ENCODE assay signal across 11 cellular contexts in the genomic region with DNA sequence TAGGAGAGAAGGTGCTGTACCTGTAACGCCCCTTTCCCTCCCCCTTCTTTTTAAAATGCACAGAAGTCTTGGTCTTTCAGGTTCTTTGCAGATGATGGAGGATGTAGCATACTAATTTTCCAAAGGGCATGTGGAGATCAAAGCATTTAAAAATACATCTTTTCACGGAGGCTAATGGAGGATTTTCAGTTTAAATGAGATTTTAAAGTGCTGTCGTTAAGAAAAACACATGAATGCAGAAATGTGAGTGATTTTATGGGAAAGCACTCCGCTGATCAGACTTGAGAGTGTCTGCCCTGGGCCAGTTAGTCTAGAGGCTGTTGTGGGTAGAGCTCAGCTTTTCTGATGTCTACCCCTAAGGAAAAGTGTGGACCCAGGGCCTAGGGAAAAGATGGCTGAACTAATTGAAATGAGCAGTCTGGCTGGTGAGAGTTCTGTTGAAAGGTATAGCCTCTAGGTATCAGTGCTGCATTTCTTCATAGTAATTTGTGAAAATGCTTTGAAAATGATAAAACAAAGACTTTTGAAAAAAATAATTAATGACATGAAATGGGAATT. TPM values are rescaled to one million over a fixed set of nuclear protein-coding genes. Genes with fewer than 3 reads are reported as not detected.
DNase-seq lines count a peak whose midpoint lies in the region; ATAC-seq and TF ChIP-seq lines count a peak whose summit lies in the region.
"Had no signal": no experiment of that assay in that cellular context is flagged by ENCODE, and none has a peak within 500 bp of the region (broad histone marks: within the 10 kb centered on the region; RNA-seq: fewer than 3 reads in every experiment).

No MANE protein-coding gene starts in this region.

- no peak for TF ChIP-seq RAD21 in HCT116 (IDR thresholded peaks at IDR 0.05; ENCODE audit: low read depth)

- H2AFZ ChIP-seq in HCT116 (ENCODE audit: low read depth, low read length, poor library complexity, severe bottlenecking): no peak overlapping the region

- RAD21 ChIA-PET in HCT116 (lab: Charles Lee; ENCODE audit: low non-redundant PET in 1 of 2, low total read pairs in 2 of 2, uncharacterized antibody in 2 of 2, unreplicated experiment in 2 of 2): no interaction called here

- H3K9me3 Mint-ChIP-seq in WTC11: peaks cover 8% of the 10 kb centered on the region
- H3K9me3 Mint-ChIP-seq in activated CD4-positive, alpha-beta memory T cell treated with anti-CD3 and anti-CD28 coated beads, Interleukin-2, amount 10 ng/mL, durations not matched to agents 7 days and 5 days: no peaks in the 10 kb centered on the region
- H3K9me3 Mint-ChIP-seq: activated naive CD4-positive, alpha-beta T cell treated with anti-CD3 and anti-CD28 coated beads for 36 hours had no signal

- CTCF ChIA-PET in HCT116 (lab: Charles Lee): no interaction called here
- CTCF ChIA-PET in WTC11 (lab: Charles Lee): interaction anchor here (1.4 to 2.6 kb wide), 3 partner anchors 16 to 36 kb away, joined by 3 to 11 read pairs (median 4); no protein-coding TSS in a partner anchor
- CTCF ChIA-PET in activated CD4-positive, alpha-beta memory T cell treated with anti-CD3 and anti-CD28 coated beads, Interleukin-2, amount 10 ng/mL, durations not matched to agents 7 days and 5 days (lab: Charles Lee): no interaction called here

- WGBS in stomach, 5 donors: 73 to 90% (median 77%) methylated on average over 4 of the region's 4 CpGs

- H3K36me3 Mint-ChIP-seq in WTC11: peaks cover 7% of the 10 kb centered on the region
- H3K36me3 Mint-ChIP-seq in activated CD4-positive, alpha-beta memory T cell treated with anti-CD3 and anti-CD28 coated beads, Interleukin-2, amount 10 ng/mL, durations not matched to agents 7 days and 5 days (ENCODE audit: low read depth): no peaks in the 10 kb centered on the region

- TF ChIP-seq POLR2A in HCT116 (IDR thresholded peaks at IDR 0.05; ENCODE audit: borderline replicate concordance, extremely low read depth, insufficient read depth, insufficient read length): no peak
- TF ChIP-seq POLR2A in stomach (IDR thresholded peaks at IDR 0.05): no peak

- DNase-seq in HCT116 (ENCODE audit: low read depth, low spot score): no peak
- DNase-seq in WTC11 (ENCODE audit: low spot score): no peak
- no peak for DNase-seq in stomach
- no peak for DNase-seq in activated CD4-positive, alpha-beta memory T cell treated with anti-CD3 and anti-CD28 coated beads, Interleukin-2, amount 10 ng/mL, durations not matched to agents 7 days and 5 days
- no peak for DNase-seq in cerebellum (ENCODE audit: low spot score)
- DNase-seq in CD1c-positive myeloid dendritic cell (ENCODE audit: extremely low spot score): no peak
- DNase-seq: activated CD4-positive, alpha-beta T cell treated with anti-CD3 and anti-CD28 coated beads for 48 hours; activated naive CD4-positive, alpha-beta T cell treated with anti-CD3 and anti-CD28 coated beads for 36 hours; NCI-H2029 treated with DMSO at 0.1 percent for 48 hours; stimulated activated naive CD8-positive, alpha-beta T cell treated with anti-CD3 and anti-CD28 coated beads, Interleukin-15, Interleukin-2, amounts not matched to agents 100 U/mL and 50 U/mL, for 24 hours had no signal

- BruUV-seq in HCT116 (replicated peaks; lab: Mats Ljungman, UMichigan): no TSS peak

- TF ChIP-seq CTCF in HCT116 (IDR thresholded peaks at IDR 0.05 in 2 of 3, conservative IDR thresholded peaks at IDR 0.05 in 1 of 3; ENCODE audit: borderline replicate concordance in 1 of 3, insufficient read depth in 1 of 3, low read depth in 2 of 3, low read length in 2 of 3) (no peak), WTC11 (IDR thresholded peaks at IDR 0.05) (no peak), stomach (IDR thresholded peaks at IDR 0.05) (no peak)

- H3K4me2 ChIP-seq in HCT116 (ENCODE audit: low read length): peak overlapping the region; percentile 82

- H4K20me1 ChIP-seq in HCT116 (ENCODE audit: insufficient read depth): no peaks in the 10 kb centered on the region

- POLR2A ChIA-PET in HCT116 (lab: Charles Lee) (no interaction called here), WTC11 (lab: Charles Lee) (no interaction called here)
- POLR2A ChIA-PET in activated CD4-positive, alpha-beta memory T cell treated with anti-CD3 and anti-CD28 coated beads, Interleukin-2, amount 10 ng/mL, durations not matched to agents 7 days and 5 days (lab: Charles Lee): no interaction called here

- H3K27ac ChIP-seq in HCT116 (ENCODE audit: low read depth, low read length) (no peak overlapping the region), iPS-18a (ENCODE audit: low read length) (no peak overlapping the region), stomach (peak overlapping the region in 3 of 5 donors; percentile 93 to 95 (median 94))

- no peak for TF ChIP-seq EP300 in stomach (IDR thresholded peaks at IDR 0.05)

- H3K9me3 ChIP-seq in HCT116 (ENCODE audit: control insufficient read depth in 1 of 2, insufficient read depth in 1 of 2, low read depth in 1 of 2, low read length in 2 of 2) (no peaks in the 10 kb centered on the region), iPS-18a (ENCODE audit: control insufficient read depth, low read depth, low read length) (no peaks in the 10 kb centered on the region), stomach (no peaks in the 10 kb centered on the region)

- peaks cover 52% of the 10 kb centered on the region for H3K4me1 Mint-ChIP-seq in WTC11
- peaks cover 16% of the 10 kb centered on the region for H3K4me1 Mint-ChIP-seq in activated CD4-positive, alpha-beta memory T cell treated with anti-CD3 and anti-CD28 coated beads, Interleukin-2, amount 10 ng/mL, durations not matched to agents 7 days and 5 days

- H3K9ac ChIP-seq in HCT116 (ENCODE audit: low read length) (no peak overlapping the region), iPS-18a (ENCODE audit: low read length) (no peak overlapping the region)

- ATAC-seq in HCT116 (no peak), WTC11 (0 out of 2 replicates have a peak, but pooled peaks have one; percentile 4)
- ATAC-seq: stimulated activated naive CD8-positive, alpha-beta T cell treated with anti-CD3 and anti-CD28 coated beads, Interleukin-15, Interleukin-2, amounts not matched to agents 100 U/mL and 50 U/mL, for 24 hours had no signal

- no peaks in the 10 kb centered on the region for H3K9me2 ChIP-seq in HCT116 (ENCODE audit: insufficient read depth)

- H3K4me3 ChIP-seq in HCT116 (replicated peaks in 1 of 2; ENCODE audit: low read depth in 1 of 2, low read length in 2 of 2) (peak overlapping the region in 1 of 2 experiments; percentile 67; a peak in 1 of 4 replicates), iPS-18a (ENCODE audit: low read length) (peak overlapping the region; percentile 76), stomach (peak overlapping the region in 3 of 4 donors; percentile 75 to 88 (median 78))

- intact Hi-C loops in HCT116 (cut with micrococcal nuclease): no loop called here
- intact Hi-C loops in stomach (cut with DNase I; ENCODE audit: low total_unique reads): no loop called here

- peak overlapping the region; percentile 51; the same call in 1 of the 2 replicates for H3K27ac Mint-ChIP-seq in WTC11
- H3K27ac Mint-ChIP-seq in activated CD4-positive, alpha-beta memory T cell treated with anti-CD3 and anti-CD28 coated beads, Interleukin-2, amount 10 ng/mL, durations not matched to agents 7 days and 5 days: no peak overlapping the region
- H3K27ac Mint-ChIP-seq: activated naive CD4-positive, alpha-beta T cell treated with anti-CD3 and anti-CD28 coated beads for 36 hours had no signal

- H3K4me1 ChIP-seq in HCT116 (ENCODE audit: control insufficient read depth in 1 of 2, insufficient read depth in 2 of 2, low read length in 2 of 2): peaks cover 12 to 43% of the 10 kb centered on the region in 2 experiments; a peak in 3 of 4 replicates
- H3K4me1 ChIP-seq in iPS-18a (ENCODE audit: control insufficient read depth, low read depth, low read length): peaks cover 27% of the 10 kb centered on the region
- peaks cover 14 to 67% (median 50%) of the 10 kb centered on the region in 4 donors for H3K4me1 ChIP-seq in stomach

- H3K27me3 ChIP-seq in HCT116 (ENCODE audit: insufficient read depth, low read length) (no peaks in the 10 kb centered on the region), iPS-18a (ENCODE audit: control insufficient read depth, insufficient read depth, low read length) (peaks cover 44% of the 10 kb centered on the region), stomach (peaks cover 0 to 5% (median 0%) of the 10 kb centered on the region in 3 donors)

- H3K79me2 ChIP-seq in HCT116 (ENCODE audit: insufficient read depth, low read length): peaks cover 68% of the 10 kb centered on the region

- no peaks in the 10 kb centered on the region for H3K36me3 ChIP-seq in HCT116 (ENCODE audit: control insufficient read depth in 1 of 2, insufficient read depth in 2 of 2, low read length in 2 of 2)
- H3K36me3 ChIP-seq in iPS-18a (ENCODE audit: control insufficient read depth, low read depth, low read length): no peaks in the 10 kb centered on the region
- no peaks in the 10 kb centered on the region for H3K36me3 ChIP-seq in stomach

- peaks cover 18% of the 10 kb centered on the region for H3K27me3 Mint-ChIP-seq in WTC11 (ENCODE audit: low read depth)
- H3K27me3 Mint-ChIP-seq in activated CD4-positive, alpha-beta memory T cell treated with anti-CD3 and anti-CD28 coated beads, Interleukin-2, amount 10 ng/mL, durations not matched to agents 7 days and 5 days: peaks cover 39% of the 10 kb centered on the region

- no peak overlapping the region; the same call in 1 of the 2 replicates for H3K4me3 Mint-ChIP-seq in WTC11
- H3K4me3 Mint-ChIP-seq in activated CD4-positive, alpha-beta memory T cell treated with anti-CD3 and anti-CD28 coated beads, Interleukin-2, amount 10 ng/mL, durations not matched to agents 7 days and 5 days: no peak overlapping the region
- H3K4me3 Mint-ChIP-seq: activated naive CD4-positive, alpha-beta T cell treated with anti-CD3 and anti-CD28 coated beads for 36 hours had no signal

TF ChIP-seq in HCT116, 20 proteins besides CTCF, POLR2A, EP300 and RAD21 (continues in another document):
- TF ChIP-seq SP1 (IDR thresholded peaks at IDR 0.05; ENCODE audit: low read depth): no peak
- TF ChIP-seq ZNF274 (IDR thresholded peaks at IDR 0.05; ENCODE audit: low read depth, low read length): no peak
- no peak for TF ChIP-seq CEBPB (IDR thresholded peaks at IDR 0.05; ENCODE audit: low read depth)

TF ChIP-seq in WTC11, 78 proteins besides CTCF, POLR2A, EP300 and RAD21 (continues in another document):
- TF ChIP-seq, protein P1, sequence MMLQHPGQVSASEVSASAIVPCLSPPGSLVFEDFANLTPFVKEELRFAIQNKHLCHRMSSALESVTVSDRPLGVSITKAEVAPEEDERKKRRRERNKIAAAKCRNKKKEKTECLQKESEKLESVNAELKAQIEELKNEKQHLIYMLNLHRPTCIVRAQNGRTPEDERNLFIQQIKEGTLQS (CRISPR knock-in tag; conservative IDR thresholded peaks at IDR 0.05): no peak
- TF ChIP-seq PRRX2 (CRISPR knock-in tag; IDR thresholded peaks at IDR 0.05) (no peak), SMAD4 (CRISPR knock-in tag; IDR thresholded peaks at IDR 0.05) (no peak)

RNA-seq across cellular contexts. Expression of a gene that starts 2.5 kb away (rescaled TPM):
- total RNA-seq in HCT116 (2021; ENCODE audit: unreplicated experiment) (27.6 TPM), WTC11 (2021) (23.4 to 39.8 TPM (median 26.4 TPM) in 3 replicates), stomach (10 to 100 TPM; 11.0 to 46.3 (median 38.4) TPM), cerebellum (44.4 TPM)
- polyA plus RNA-seq in HCT116 (2012): 8.8 and 9.6 TPM in 2 replicates
- 1 to 10 TPM; 5.0 to 7.0 (median 6.1) TPM for polyA plus RNA-seq in stomach
- 1 to 10 TPM; 4.0 to 4.3 TPM for total RNA-seq in activated CD4-positive, alpha-beta memory T cell treated with anti-CD3 and anti-CD28 coated beads, Interleukin-2, amount 10 ng/mL, durations not matched to agents 7 days and 5 days

Comparison
In these comparisons a context has a peak if more than half of its experiments do, and no peak if none do; other contexts are left out.
1. H3K27ac ChIP-seq: peak in stomach (3 of 5); none in HCT116 (single experiment) and iPS-18a (single experiment).